In the genomic region with DNA sequence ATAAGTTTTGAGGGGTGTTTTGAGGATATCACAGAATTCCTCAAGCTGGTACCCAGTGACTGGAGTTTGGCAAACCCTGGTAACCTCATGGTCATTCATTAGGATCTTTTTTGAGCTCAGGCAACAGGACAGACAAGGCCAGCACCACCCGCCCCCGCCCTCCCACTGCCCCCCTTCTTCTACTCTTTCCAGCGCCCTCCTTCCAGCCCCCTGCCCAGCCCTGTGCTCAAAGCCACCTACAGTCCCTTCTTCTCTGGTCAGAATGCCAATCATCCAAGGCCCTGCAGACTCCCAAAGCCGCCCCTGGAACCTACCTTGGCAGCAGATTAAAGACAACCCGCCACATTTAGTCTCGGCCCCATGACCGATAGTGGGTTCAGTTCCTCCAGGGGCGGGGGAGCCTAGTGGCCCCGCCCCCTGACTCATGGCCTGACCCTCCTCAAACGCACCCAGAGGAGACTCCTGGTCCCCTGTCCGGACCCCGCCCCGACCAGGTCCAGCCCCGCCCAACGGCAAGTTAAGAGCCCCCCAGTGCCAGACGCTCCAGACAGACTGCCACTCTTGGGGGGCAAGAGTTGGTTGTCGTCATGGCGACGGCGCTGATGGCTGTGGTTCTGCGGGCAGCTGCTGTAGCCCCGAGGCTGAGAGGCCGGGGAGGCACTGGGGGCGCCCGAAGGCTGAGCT, we compare ENCODE assay signal across 10 cellular contexts. TPM values are rescaled to one million over a fixed set of nuclear protein-coding genes. Genes with fewer than 3 reads are reported as not detected.
A peak's percentile ranks its signal among the peaks of the same experiment; 100 is the strongest.
DNase-seq lines count a peak whose midpoint lies in the region; ATAC-seq and TF ChIP-seq lines count a peak whose summit lies in the region.
"Had no signal": no experiment of that assay in that cellular context is flagged by ENCODE, and none has a peak within 500 bp of the region (broad histone marks: within the 10 kb centered on the region; RNA-seq: fewer than 3 reads in every experiment).

A gene with protein sequence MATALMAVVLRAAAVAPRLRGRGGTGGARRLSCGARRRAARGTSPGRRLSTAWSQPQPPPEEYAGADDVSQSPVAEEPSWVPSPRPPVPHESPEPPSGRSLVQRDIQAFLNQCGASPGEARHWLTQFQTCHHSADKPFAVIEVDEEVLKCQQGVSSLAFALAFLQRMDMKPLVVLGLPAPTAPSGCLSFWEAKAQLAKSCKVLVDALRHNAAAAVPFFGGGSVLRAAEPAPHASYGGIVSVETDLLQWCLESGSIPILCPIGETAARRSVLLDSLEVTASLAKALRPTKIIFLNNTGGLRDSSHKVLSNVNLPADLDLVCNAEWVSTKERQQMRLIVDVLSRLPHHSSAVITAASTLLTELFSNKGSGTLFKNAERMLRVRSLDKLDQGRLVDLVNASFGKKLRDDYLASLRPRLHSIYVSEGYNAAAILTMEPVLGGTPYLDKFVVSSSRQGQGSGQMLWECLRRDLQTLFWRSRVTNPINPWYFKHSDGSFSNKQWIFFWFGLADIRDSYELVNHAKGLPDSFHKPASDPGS (plus strand): TSS at position 546 of the 684 bp plus-strand sequence. CDS start 42 bp downstream, at position 588.

- TF ChIP-seq POLR2A in lower leg skin (IDR thresholded peaks at IDR 0.05) (no peak), upper lobe of left lung (IDR thresholded peaks at IDR 0.05) (peak in 1 of 4 donors; percentile 14)

- no peak for TF ChIP-seq EP300 in upper lobe of left lung (IDR thresholded peaks at IDR 0.05)

- H3K4me3 ChIP-seq in heart right ventricle: peak within 1 kb of the TSS in 9 of 10 donors; percentile 38 to 77 (median 66)
- H3K4me3 ChIP-seq in brain microvascular endothelial cell (ENCODE audit: low read depth, low read length): peak within 1 kb of the TSS; percentile 65
- H3K4me3 ChIP-seq in lower leg skin (ENCODE audit: low read depth, poor library complexity, severe bottlenecking): peak within 1 kb of the TSS; percentile 15
- peak within 1 kb of the TSS; percentile 25 to 66 (median 53) for H3K4me3 ChIP-seq in upper lobe of left lung

- in situ Hi-C loops in brain microvascular endothelial cell (cut with HindIII; ENCODE audit: low pct_ligation_motif_present, low sequenced_read_pairs): no loop called here

- no peak within 1 kb of the TSS for H3K27ac ChIP-seq in heart right ventricle
- H3K27ac ChIP-seq in brain microvascular endothelial cell: no peak within 1 kb of the TSS
- peak within 1 kb of the TSS in 3 of 4 donors; percentile 49 to 81 (median 78) for H3K27ac ChIP-seq in upper lobe of left lung

- intact Hi-C loops in heart right ventricle (cut with DNase I) (no loop called here), left ventricle myocardium superior (cut with micrococcal nuclease) (no loop called here), lower leg skin (cut with DNase I; ENCODE audit: low total_unique reads) (no loop called here)

- 8 to 13% methylated on average over 25 of the region's 25 CpGs for WGBS in heart right ventricle, 2 donors
- WGBS in lower leg skin, 2 donors: 26 to 31% methylated on average over 10 to 18 of the region's 25 CpGs
- WGBS in upper lobe of left lung, 2 donors: 25 to 43% methylated on average over 7 to 21 of the region's 25 CpGs

- H3K27me3 ChIP-seq in heart right ventricle (peaks cover 14 to 44% (median 25%) of the 10 kb centered on the region in 7 donors), brain microvascular endothelial cell (replicated peaks) (no peaks in the 10 kb centered on the region), upper lobe of left lung (peaks cover 0 to 20% (median 14%) of the 10 kb centered on the region in 4 donors)

- H3K4me1 ChIP-seq in heart right ventricle (peaks cover 18 to 45% (median 35%) of the 10 kb centered on the region in 9 donors), upper lobe of left lung (peaks cover 32 to 44% (median 34%) of the 10 kb centered on the region in 4 donors)

- TF ChIP-seq CTCF in heart right ventricle (IDR thresholded peaks at IDR 0.05): no peak
- no peak for TF ChIP-seq CTCF in brain microvascular endothelial cell (IDR thresholded peaks at IDR 0.05; ENCODE audit: low read depth, low read length, missing control alignments)
- TF ChIP-seq CTCF in lower leg skin (IDR thresholded peaks at IDR 0.05): no peak
- TF ChIP-seq CTCF in upper lobe of left lung (IDR thresholded peaks at IDR 0.05): no peak

- ATAC-seq in heart right ventricle: no peak
- no peak for ATAC-seq in left ventricle myocardium superior
- no peak for ATAC-seq in upper lobe of left lung (ENCODE audit: low FRiP score in 2 of 2)
- no peak for ATAC-seq in GM19397 (IDR thresholded peaks at IDR 0.05; ENCODE audit: unreplicated experiment)

- DNase-seq in heart right ventricle (no peak), left ventricle myocardium superior (no peak), brain microvascular endothelial cell (no peak), lower leg skin (ENCODE audit: low spot score in 2 of 2) (no peak), upper lobe of left lung (peak; percentile 78 to 87), pons (ENCODE audit: low spot score) (no peak)
- DNase-seq in stimulated activated CD4-positive, alpha-beta T cell treated with anti-CD3 and anti-CD28 coated beads, Interleukin-2, amount 100 ng/mL, for 48 hours: no peak
- DNase-seq: effector CD8-positive, alpha-beta T cell; NCI-H2029 treated with DMSO at 0.1 percent for 48 hours had no signal

- no peaks in the 10 kb centered on the region for H3K9me3 ChIP-seq in heart right ventricle
- H3K9me3 ChIP-seq in upper lobe of left lung: no peaks in the 10 kb centered on the region

- H3K36me3 ChIP-seq in heart right ventricle (peaks cover 0 to 7% (median 0%) of the 10 kb centered on the region in 9 donors), brain microvascular endothelial cell (replicated peaks) (no peaks in the 10 kb centered on the region), upper lobe of left lung (peaks cover 0 to 1% (median 0%) of the 10 kb centered on the region in 4 donors)

RNA-seq across cellular contexts. Expression of the gene that starts here (rescaled TPM):
- total RNA-seq in heart right ventricle: under 1 TPM; 0.30 to 0.86 (median 0.53) TPM
- under 1 TPM; 0.37 to 0.86 TPM for polyA plus RNA-seq in heart right ventricle
- 0.57 TPM for total RNA-seq in left ventricle myocardium superior
- total RNA-seq in lower leg skin: 1 to 10 TPM; 3.2 to 4.9 (median 3.6) TPM
- 10 to 100 TPM in 1 of 6 donors, 1 to 10 TPM in 5; 4.3 to 12.4 (median 7.0) TPM for total RNA-seq in upper lobe of left lung

Comparison
In these comparisons a context has a peak if more than half of its experiments do, and no peak if none do; other contexts are left out.
1. DNase-seq: peak in upper lobe of left lung (2 of 2); none in heart right ventricle (0 of 2), left ventricle myocardium superior (single experiment), brain microvascular endothelial cell (single experiment), lower leg skin (0 of 2), stimulated activated CD4-positive, alpha-beta T cell treated with anti-CD3 and anti-CD28 coated beads, Interleukin-2, amount 100 ng/mL, for 48 hours (0 of 2) and pons (single experiment).
2. H3K27ac ChIP-seq: peak in upper lobe of left lung (3 of 4); none in heart right ventricle (0 of 10) and brain microvascular endothelial cell (single experiment).
3. H3K4me3 ChIP-seq: peak in every context shown above with its lines; median percentile 66 in heart right ventricle; 65 in brain microvascular endothelial cell; 53 in upper lobe of left lung; 15 in lower leg skin.